In genomic region chr17:75525806-75526554, GRCh38 we compare ENCODE assay signal across 8 cellular contexts. TPM values are rescaled to one million over a fixed set of nuclear protein-coding genes. Genes with fewer than 3 reads are reported as not detected.
DNase-seq lines count a peak whose midpoint lies in the region; ATAC-seq and TF ChIP-seq lines count a peak whose summit lies in the region.

No MANE protein-coding gene starts in this region.

- TF ChIP-seq CTCF in HL-60 (IDR thresholded peaks at IDR 0.05; ENCODE audit: insufficient read depth, low read length): no peak
- no peak for TF ChIP-seq CTCF in brain microvascular endothelial cell (IDR thresholded peaks at IDR 0.05; ENCODE audit: low read depth, low read length, missing control alignments)

- H4K8ac ChIP-seq in mesendoderm (ENCODE audit: low read depth, low read length): no peak overlapping the region

- H3K4ac ChIP-seq in mesendoderm (ENCODE audit: low read depth, low read length): peak overlapping the region; percentile 56

- peak overlapping the region; percentile 66 for H3K9ac ChIP-seq in mesendoderm (ENCODE audit: low read length)

- H3K36me3 ChIP-seq in brain microvascular endothelial cell (replicated peaks) (no peaks in the 10 kb centered on the region), mesendoderm (ENCODE audit: control insufficient read depth, insufficient read depth, low read length) (peaks cover 3% of the 10 kb centered on the region)

- H3K4me2 ChIP-seq in mesendoderm (ENCODE audit: low read length): peak overlapping the region; percentile 75

- WGBS in mesendoderm (ENCODE audit: extremely low coverage, insufficient coverage, low lambda C conversion rate): no CpG with 5 or more reads among the region's 60 CpGs

- H3K4me3 ChIP-seq in HL-60 (replicated peaks; ENCODE audit: insufficient read depth, low read length) (peak overlapping the region; percentile 58), brain microvascular endothelial cell (ENCODE audit: low read depth, low read length) (peak overlapping the region; percentile 22), mesendoderm (ENCODE audit: low read length) (peak overlapping the region; percentile 50)

- H2AK5ac ChIP-seq in mesendoderm (ENCODE audit: low read length): no peak overlapping the region

- peak overlapping the region; percentile 29 for H3K23ac ChIP-seq in mesendoderm (ENCODE audit: low read length)

- peak overlapping the region; percentile 75 for H3K56ac ChIP-seq in mesendoderm (ENCODE audit: low read length)

- no peaks in the 10 kb centered on the region for H3K79me2 ChIP-seq in mesendoderm (ENCODE audit: control insufficient read depth, insufficient read depth, low read length)

- H2BK5ac ChIP-seq in mesendoderm (ENCODE audit: low read length): no peak overlapping the region

- H3K4me1 ChIP-seq in mesendoderm (ENCODE audit: control insufficient read depth, low read depth, low read length): no peaks in the 10 kb centered on the region

- peak overlapping the region; percentile 72 for H3K18ac ChIP-seq in mesendoderm (ENCODE audit: low read length)

- ATAC-seq in GM18861 (IDR thresholded peaks at IDR 0.05; ENCODE audit: unreplicated experiment) (peak; percentile 3), GM19023 (IDR thresholded peaks at IDR 0.05; ENCODE audit: unreplicated experiment) (no peak)

- no peak overlapping the region for H2BK120ac ChIP-seq in mesendoderm (ENCODE audit: low read depth, low read length)

- H3K27me3 ChIP-seq in HL-60 (ENCODE audit: insufficient read depth, poor library complexity, severe bottlenecking) (peaks cover 4% of the 10 kb centered on the region), brain microvascular endothelial cell (replicated peaks) (peaks cover 9% of the 10 kb centered on the region), mesendoderm (ENCODE audit: insufficient read depth, low read length, poor library complexity) (no peaks in the 10 kb centered on the region)

- H3K27ac ChIP-seq in HL-60 (replicated peaks): no peak overlapping the region
- no peak overlapping the region for H3K27ac ChIP-seq in brain microvascular endothelial cell
- H3K27ac ChIP-seq in mesendoderm (ENCODE audit: low read depth, low read length): peak overlapping the region; percentile 36

- H2BK15ac ChIP-seq in mesendoderm (replicated peaks; ENCODE audit: low read depth): no peak overlapping the region

- in situ Hi-C loops in brain microvascular endothelial cell (cut with HindIII; ENCODE audit: low pct_ligation_motif_present, low sequenced_read_pairs): no loop called here

- no peak for DNase-seq in HL-60 (ENCODE audit: low read depth in 1 of 2, low spot score in 1 of 2)
- no peak for DNase-seq in brain microvascular endothelial cell
- DNase-seq in mesendoderm: peak; percentile 40
- DNase-seq in NCI-H2081 treated with DMSO at 0.1 percent for 48 hours (lab: John Stamatoyannopoulos, UW): no peak
- no peak for DNase-seq in SHP77 treated with DMSO at 0.1 percent for 48 hours (lab: John Stamatoyannopoulos, UW)
- no peak for DNase-seq in mucosa of gallbladder (ENCODE audit: low spot score)

- H4K5ac ChIP-seq in mesendoderm (ENCODE audit: low read length): no peak overlapping the region

- peaks cover 2% of the 10 kb centered on the region for H3K79me1 ChIP-seq in mesendoderm (ENCODE audit: low read length)

RNA-seq across cellular contexts. Expression of gene LLGL2, which starts 0.5 kb away (rescaled TPM):
- 29.1 TPM for polyA plus RNA-seq in mesendoderm (2013, experiment 1 of 2)
- 29.4 TPM for polyA plus RNA-seq in mesendoderm (2013, experiment 2 of 2)
- total RNA-seq in mucosa of gallbladder: 477 TPM

RNA-seq across cellular contexts. Expression of gene TSEN54, which starts 9.7 kb away (rescaled TPM):
- polyA plus RNA-seq in mesendoderm (2013, experiment 1 of 2): 24.5 TPM
- polyA plus RNA-seq in mesendoderm (2013, experiment 2 of 2): 22.1 TPM
- 158 TPM for total RNA-seq in mucosa of gallbladder

RNA-seq across cellular contexts. Expression of gene CASKIN2, which starts 10.6 kb away (rescaled TPM):
- 11.7 TPM for polyA plus RNA-seq in mesendoderm (2013, experiment 1 of 2)
- polyA plus RNA-seq in mesendoderm (2013, experiment 2 of 2): 12.0 TPM
- 74.7 TPM for total RNA-seq in mucosa of gallbladder
